ENCODE assay signal across 16 cellular contexts in genomic region chr3:24254649-24255048, GRCh38.
DNase-seq lines count a peak whose midpoint lies in the region; ATAC-seq and TF ChIP-seq lines count a peak whose summit lies in the region.
"Had no signal": no experiment of that assay in that cellular context is flagged by ENCODE, and none has a peak within 500 bp of the region (broad histone marks: within the 10 kb centered on the region; RNA-seq: fewer than 3 reads in every experiment).

No MANE protein-coding gene starts in this region.

- TF ChIP-seq CTCF in astrocyte of the spinal cord (IDR thresholded peaks at IDR 0.05; ENCODE audit: low read depth, low read length) (no peak), GM10266 (IDR thresholded peaks at IDR 0.05; ENCODE audit: control insufficient read depth, insufficient read depth, low read depth, missing control alignments) (no peak), coronary artery (IDR thresholded peaks at IDR 0.05) (no peak)

- peak; percentile 72 for DNase-seq in AG08395 (ENCODE audit: low spot score)
- DNase-seq in HS-5 (ENCODE audit: low read depth), result peak; percentile 80
- DNase-seq in astrocyte of the spinal cord (ENCODE audit: low read depth, low spot score), result peak; percentile 86
- peak; percentile 74 for DNase-seq in kidney glomerular epithelial cell (lab: John Stamatoyannopoulos, UW)
- DNase-seq in GM10266 (ENCODE audit: extremely low spot score), result no peak
- no peak for DNase-seq in NCI-H2196 treated with DMSO at 0.1 percent for 48 hours (lab: John Stamatoyannopoulos, UW; ENCODE audit: unreplicated experiment)
- DNase-seq in coronary artery (ENCODE audit: low spot score), result no peak
- DNase-seq: activated CD8-positive, alpha-beta T cell treated with anti-CD3 and anti-CD28 coated beads for 36 hours; activated gamma-delta T cell; cerebellar nuclear complex; DMS153; NCI-H146; ovary; stimulated activated CD4-positive, alpha-beta T cell treated with anti-CD3 and anti-CD28 coated beads, Interleukin-15, amount 100 ng/mL, for 24 hours; thyroid gland had no signal

- no peak overlapping the region for H3K27ac ChIP-seq in coronary artery
- H3K27ac ChIP-seq: ovary, thyroid gland had no signal

- in situ Hi-C loops in astrocyte of the spinal cord (cut with HindIII; ENCODE audit: low sequenced_read_pairs), result no loop called here

- no peak for ATAC-seq in GM18873 (IDR thresholded peaks at IDR 0.05; ENCODE audit: low FRiP score, unreplicated experiment)
- ATAC-seq: activated CD8-positive, alpha-beta T cell treated with anti-CD3 and anti-CD28 coated beads for 36 hours had no signal

- H3K4me3 ChIP-seq in astrocyte of the spinal cord (ENCODE audit: low read depth, low read length) (no peak overlapping the region), coronary artery (no peak overlapping the region)
- H3K4me3 ChIP-seq: ovary, thyroid gland had no signal

Comparison
In these comparisons a context has a peak if more than half of its experiments do, and no peak if none do; other contexts are left out.
1. DNase-seq: peak in AG08395 (single experiment), HS-5 (single experiment), astrocyte of the spinal cord (single experiment) and kidney glomerular epithelial cell (single experiment); none in GM10266 (single experiment), NCI-H2196 treated with DMSO at 0.1 percent for 48 hours (single experiment) and coronary artery (single experiment).